Comparison of ENCODE assay signal across 1 cellular context in the genomic region with DNA sequence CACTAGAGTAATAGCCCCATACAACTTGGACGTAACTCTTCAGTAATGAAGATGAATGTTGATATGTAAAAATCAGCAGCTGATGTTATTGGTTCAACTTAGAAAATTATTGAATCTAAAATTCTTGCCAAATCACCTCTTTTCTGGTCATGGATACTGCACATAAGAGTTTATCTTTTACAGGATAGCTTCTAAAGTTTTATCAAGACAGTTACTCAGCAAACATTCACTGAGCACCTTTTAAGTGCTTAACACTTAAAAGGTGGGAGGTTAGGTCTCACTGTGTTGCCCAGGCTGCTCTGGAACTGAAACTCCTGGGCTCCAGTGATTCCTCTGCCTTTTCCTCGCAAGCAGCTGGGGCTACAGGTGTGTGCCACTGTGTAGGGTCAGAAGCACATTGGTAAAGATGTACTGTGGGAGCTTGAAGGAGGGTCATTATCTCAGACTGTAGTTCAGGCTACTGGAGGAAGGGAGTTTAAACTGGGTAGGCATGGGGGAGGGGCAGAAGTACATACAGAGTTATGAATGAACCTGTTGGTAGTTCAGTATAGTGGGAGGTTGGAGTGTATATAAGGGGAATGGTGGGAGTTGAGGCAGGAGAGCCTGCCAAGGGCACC.
TF ChIP-seq lines count a peak whose summit lies in the region.

No MANE protein-coding gene starts in this region.

TF ChIP-seq in K562, 482 proteins besides CTCF, POLR2A, EP300 and RAD21 (continued from another document and continues in another):
- TF ChIP-seq RHOXF2B (CRISPR knock-in tag; conservative IDR thresholded peaks at IDR 0.05) (no peak), NCOA1 (IDR thresholded peaks at IDR 0.05; ENCODE audit: low read depth) (no peak), SMAD1 (IDR thresholded peaks at IDR 0.05; ENCODE audit: low read depth, low read length, partially characterized antibody) (no peak), ZNF24 (IDR thresholded peaks at IDR 0.05) (no peak), MAFG (tag; conservative IDR thresholded peaks at IDR 0.05) (no peak), NFE2 (IDR thresholded peaks at IDR 0.05; ENCODE audit: low read depth) (peak; percentile 65), HDAC1 (IDR thresholded peaks at IDR 0.05) (peak in 1 of 2 experiments; percentile 70; a peak in 2 of 4 replicates), SMARCA5 (IDR thresholded peaks at IDR 0.05) (peak; percentile 67; the same call in 1 of the 2 replicates), RBM25 (IDR thresholded peaks at IDR 0.05; ENCODE audit: low read depth, low read length, severe bottlenecking) (peak; percentile 60), CHD1 (IDR thresholded peaks at IDR 0.05; ENCODE audit: low read length) (no peak), POLR3A (IDR thresholded peaks at IDR 0.05; ENCODE audit: borderline replicate concordance, extremely low read depth, insufficient read depth, insufficient read length) (no peak), ZNF146 (CRISPR knock-in tag; IDR thresholded peaks at IDR 0.05; ENCODE audit: unreplicated experiment) (no peak), ZNF766 (CRISPR knock-in tag; conservative IDR thresholded peaks at IDR 0.05) (no peak), PRPF4 (IDR thresholded peaks at IDR 0.05; ENCODE audit: insufficient read depth, low read depth, low read length, poor library complexity, severe bottlenecking) (no peak), STAT5B (CRISPR knock-in tag; IDR thresholded peaks at IDR 0.05) (no peak), ZNF589 (CRISPR knock-in tag; IDR thresholded peaks at IDR 0.05; ENCODE audit: low read depth) (no peak), ZNF165 (CRISPR knock-in tag; IDR thresholded peaks at IDR 0.05; ENCODE audit: borderline replicate concordance) (no peak), COPS2 (conservative IDR thresholded peaks at IDR 0.05) (no peak), E2F3 (CRISPR knock-in tag; IDR thresholded peaks at IDR 0.05) (no peak), MXI1 (IDR thresholded peaks at IDR 0.05; ENCODE audit: low read depth, low read length) (no peak), ESRRA (IDR thresholded peaks at IDR 0.05; ENCODE audit: borderline replicate concordance, low read depth) (no peak), ZNF507 (tag; conservative IDR thresholded peaks at IDR 0.05) (no peak), TRIM24 (IDR thresholded peaks at IDR 0.05) (peak; percentile 52 to 56; a peak in 2 of 4 replicates), NCOR1 (IDR thresholded peaks at IDR 0.05) (no peak), CSDE1 (IDR thresholded peaks at IDR 0.05) (no peak), ZNF561 (CRISPR knock-in tag; conservative IDR thresholded peaks at IDR 0.05) (no peak), DIDO1 (tag; IDR thresholded peaks at IDR 0.05; ENCODE audit: low read depth) (no peak), BMI1 (IDR thresholded peaks at IDR 0.05; ENCODE audit: low read length) (no peak), CREB1 (IDR thresholded peaks at IDR 0.05) (no peak), CREB1 (CRISPR knock-in tag; IDR thresholded peaks at IDR 0.05) (no peak), SPI1 (IDR thresholded peaks at IDR 0.05; ENCODE audit: borderline replicate concordance, low read depth, low read length) (no peak), POLR2B (IDR thresholded peaks at IDR 0.05; ENCODE audit: low read depth, partially characterized antibody) (no peak)
- TF ChIP-seq, protein P1, sequence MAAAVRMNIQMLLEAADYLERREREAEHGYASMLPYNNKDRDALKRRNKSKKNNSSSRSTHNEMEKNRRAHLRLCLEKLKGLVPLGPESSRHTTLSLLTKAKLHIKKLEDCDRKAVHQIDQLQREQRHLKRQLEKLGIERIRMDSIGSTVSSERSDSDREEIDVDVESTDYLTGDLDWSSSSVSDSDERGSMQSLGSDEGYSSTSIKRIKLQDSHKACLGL (CRISPR knock-in tag; IDR thresholded peaks at IDR 0.05; ENCODE audit: borderline replicate concordance, poor library complexity, severe bottlenecking), result no peak
- TF ChIP-seq, protein P2, sequence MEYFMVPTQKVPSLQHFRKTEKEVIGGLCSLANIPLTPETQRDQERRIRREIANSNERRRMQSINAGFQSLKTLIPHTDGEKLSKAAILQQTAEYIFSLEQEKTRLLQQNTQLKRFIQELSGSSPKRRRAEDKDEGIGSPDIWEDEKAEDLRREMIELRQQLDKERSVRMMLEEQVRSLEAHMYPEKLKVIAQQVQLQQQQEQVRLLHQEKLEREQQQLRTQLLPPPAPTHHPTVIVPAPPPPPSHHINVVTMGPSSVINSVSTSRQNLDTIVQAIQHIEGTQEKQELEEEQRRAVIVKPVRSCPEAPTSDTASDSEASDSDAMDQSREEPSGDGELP (CRISPR knock-in tag; IDR thresholded peaks at IDR 0.05; ENCODE audit: borderline replicate concordance), result no peak
- TF ChIP-seq, protein P3, sequence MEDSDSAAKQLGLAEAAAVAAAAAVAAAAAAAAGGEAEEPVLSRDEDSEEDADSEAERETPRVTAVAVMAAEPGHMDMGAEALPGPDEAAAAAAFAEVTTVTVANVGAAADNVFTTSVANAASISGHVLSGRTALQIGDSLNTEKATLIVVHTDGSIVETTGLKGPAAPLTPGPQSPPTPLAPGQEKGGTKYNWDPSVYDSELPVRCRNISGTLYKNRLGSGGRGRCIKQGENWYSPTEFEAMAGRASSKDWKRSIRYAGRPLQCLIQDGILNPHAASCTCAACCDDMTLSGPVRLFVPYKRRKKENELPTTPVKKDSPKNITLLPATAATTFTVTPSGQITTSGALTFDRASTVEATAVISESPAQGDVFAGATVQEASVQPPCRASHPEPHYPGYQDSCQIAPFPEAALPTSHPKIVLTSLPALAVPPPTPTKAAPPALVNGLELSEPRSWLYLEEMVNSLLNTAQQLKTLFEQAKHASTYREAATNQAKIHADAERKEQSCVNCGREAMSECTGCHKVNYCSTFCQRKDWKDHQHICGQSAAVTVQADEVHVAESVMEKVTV (CRISPR knock-in tag; IDR thresholded peaks at IDR 0.05), result no peak
- TF ChIP-seq, protein P4, sequence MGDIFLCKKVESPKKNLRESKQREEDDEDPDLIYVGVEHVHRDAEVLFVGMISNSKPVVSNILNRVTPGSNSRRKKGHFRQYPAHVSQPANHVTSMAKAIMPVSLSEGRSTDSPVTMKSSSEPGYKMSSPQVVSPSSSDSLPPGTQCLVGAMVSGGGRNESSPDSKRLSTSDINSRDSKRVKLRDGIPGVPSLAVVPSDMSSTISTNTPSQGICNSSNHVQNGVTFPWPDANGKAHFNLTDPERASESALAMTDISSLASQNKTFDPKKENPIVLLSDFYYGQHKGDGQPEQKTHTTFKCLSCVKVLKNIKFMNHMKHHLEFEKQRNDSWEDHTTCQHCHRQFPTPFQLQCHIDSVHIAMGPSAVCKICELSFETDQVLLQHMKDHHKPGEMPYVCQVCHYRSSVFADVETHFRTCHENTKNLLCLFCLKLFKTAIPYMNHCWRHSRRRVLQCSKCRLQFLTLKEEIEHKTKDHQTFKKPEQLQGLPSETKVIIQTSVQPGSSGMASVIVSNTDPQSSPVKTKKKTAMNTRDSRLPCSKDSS (IDR thresholded peaks at IDR 0.05; ENCODE audit: low read depth, partially characterized antibody), result no peak
- TF ChIP-seq, protein P5, sequence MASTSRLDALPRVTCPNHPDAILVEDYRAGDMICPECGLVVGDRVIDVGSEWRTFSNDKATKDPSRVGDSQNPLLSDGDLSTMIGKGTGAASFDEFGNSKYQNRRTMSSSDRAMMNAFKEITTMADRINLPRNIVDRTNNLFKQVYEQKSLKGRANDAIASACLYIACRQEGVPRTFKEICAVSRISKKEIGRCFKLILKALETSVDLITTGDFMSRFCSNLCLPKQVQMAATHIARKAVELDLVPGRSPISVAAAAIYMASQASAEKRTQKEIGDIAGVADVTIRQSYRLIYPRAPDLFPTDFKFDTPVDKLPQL (IDR thresholded peaks at IDR 0.05; ENCODE audit: extremely low read depth, insufficient read length), result no peak
- TF ChIP-seq, protein P6, sequence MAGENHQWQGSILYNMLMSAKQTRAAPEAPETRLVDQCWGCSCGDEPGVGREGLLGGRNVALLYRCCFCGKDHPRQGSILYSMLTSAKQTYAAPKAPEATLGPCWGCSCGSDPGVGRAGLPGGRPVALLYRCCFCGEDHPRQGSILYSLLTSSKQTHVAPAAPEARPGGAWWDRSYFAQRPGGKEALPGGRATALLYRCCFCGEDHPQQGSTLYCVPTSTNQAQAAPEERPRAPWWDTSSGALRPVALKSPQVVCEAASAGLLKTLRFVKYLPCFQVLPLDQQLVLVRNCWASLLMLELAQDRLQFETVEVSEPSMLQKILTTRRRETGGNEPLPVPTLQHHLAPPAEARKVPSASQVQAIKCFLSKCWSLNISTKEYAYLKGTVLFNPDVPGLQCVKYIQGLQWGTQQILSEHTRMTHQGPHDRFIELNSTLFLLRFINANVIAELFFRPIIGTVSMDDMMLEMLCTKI (IDR thresholded peaks at IDR 0.05; ENCODE audit: partially characterized antibody), result no peak
- TF ChIP-seq, protein P7, sequence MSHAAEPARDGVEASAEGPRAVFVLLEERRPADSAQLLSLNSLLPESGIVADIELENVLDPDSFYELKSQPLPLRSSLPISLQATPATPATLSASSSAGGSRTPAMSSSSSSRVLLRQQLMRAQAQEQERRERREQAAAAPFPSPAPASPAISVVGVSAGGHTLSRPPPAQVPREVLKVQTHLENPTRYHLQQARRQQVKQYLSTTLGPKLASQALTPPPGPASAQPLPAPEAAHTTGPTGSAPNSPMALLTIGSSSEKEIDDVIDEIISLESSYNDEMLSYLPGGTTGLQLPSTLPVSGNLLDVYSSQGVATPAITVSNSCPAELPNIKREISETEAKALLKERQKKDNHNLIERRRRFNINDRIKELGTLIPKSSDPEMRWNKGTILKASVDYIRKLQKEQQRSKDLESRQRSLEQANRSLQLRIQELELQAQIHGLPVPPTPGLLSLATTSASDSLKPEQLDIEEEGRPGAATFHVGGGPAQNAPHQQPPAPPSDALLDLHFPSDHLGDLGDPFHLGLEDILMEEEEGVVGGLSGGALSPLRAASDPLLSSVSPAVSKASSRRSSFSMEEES (CRISPR knock-in tag; IDR thresholded peaks at IDR 0.05), result no peak
- TF ChIP-seq, protein P8, sequence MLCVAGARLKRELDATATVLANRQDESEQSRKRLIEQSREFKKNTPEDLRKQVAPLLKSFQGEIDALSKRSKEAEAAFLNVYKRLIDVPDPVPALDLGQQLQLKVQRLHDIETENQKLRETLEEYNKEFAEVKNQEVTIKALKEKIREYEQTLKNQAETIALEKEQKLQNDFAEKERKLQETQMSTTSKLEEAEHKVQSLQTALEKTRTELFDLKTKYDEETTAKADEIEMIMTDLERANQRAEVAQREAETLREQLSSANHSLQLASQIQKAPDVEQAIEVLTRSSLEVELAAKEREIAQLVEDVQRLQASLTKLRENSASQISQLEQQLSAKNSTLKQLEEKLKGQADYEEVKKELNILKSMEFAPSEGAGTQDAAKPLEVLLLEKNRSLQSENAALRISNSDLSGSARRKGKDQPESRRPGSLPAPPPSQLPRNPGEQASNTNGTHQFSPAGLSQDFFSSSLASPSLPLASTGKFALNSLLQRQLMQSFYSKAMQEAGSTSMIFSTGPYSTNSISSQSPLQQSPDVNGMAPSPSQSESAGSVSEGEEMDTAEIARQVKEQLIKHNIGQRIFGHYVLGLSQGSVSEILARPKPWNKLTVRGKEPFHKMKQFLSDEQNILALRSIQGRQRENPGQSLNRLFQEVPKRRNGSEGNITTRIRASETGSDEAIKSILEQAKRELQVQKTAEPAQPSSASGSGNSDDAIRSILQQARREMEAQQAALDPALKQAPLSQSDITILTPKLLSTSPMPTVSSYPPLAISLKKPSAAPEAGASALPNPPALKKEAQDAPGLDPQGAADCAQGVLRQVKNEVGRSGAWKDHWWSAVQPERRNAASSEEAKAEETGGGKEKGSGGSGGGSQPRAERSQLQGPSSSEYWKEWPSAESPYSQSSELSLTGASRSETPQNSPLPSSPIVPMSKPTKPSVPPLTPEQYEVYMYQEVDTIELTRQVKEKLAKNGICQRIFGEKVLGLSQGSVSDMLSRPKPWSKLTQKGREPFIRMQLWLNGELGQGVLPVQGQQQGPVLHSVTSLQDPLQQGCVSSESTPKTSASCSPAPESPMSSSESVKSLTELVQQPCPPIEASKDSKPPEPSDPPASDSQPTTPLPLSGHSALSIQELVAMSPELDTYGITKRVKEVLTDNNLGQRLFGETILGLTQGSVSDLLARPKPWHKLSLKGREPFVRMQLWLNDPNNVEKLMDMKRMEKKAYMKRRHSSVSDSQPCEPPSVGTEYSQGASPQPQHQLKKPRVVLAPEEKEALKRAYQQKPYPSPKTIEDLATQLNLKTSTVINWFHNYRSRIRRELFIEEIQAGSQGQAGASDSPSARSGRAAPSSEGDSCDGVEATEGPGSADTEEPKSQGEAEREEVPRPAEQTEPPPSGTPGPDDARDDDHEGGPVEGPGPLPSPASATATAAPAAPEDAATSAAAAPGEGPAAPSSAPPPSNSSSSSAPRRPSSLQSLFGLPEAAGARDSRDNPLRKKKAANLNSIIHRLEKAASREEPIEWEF (CRISPR knock-in tag; IDR thresholded peaks at IDR 0.05), result no peak
